20 cellular contexts compared by ENCODE assay signal in genomic region chr15:80866936-80867335, GRCh38.
"Had no signal": no experiment of that assay in that cellular context is flagged by ENCODE, and none has a peak within 500 bp of the region (broad histone marks: within the 10 kb centered on the region; RNA-seq: fewer than 3 reads in every experiment).

No MANE protein-coding gene starts in this region.

- H3K4me2 ChIP-seq: hepatocyte had no signal

- H3K4me3 ChIP-seq: esophagus squamous epithelium, hepatocyte, lung, transverse colon, vagina had no signal

- FAIRE-seq: endothelial cell of umbilical vein, islet of Langerhans had no signal

- H3K27ac ChIP-seq: brain microvascular endothelial cell, esophagus squamous epithelium, hepatocyte, transverse colon, vagina had no signal

- H3K27me3 ChIP-seq: brain microvascular endothelial cell, hepatocyte, transverse colon, vagina had no signal

- H2AFZ ChIP-seq: hepatocyte had no signal

- H3K9me3 ChIP-seq: esophagus squamous epithelium, transverse colon, vagina had no signal

- ATAC-seq: left colon had no signal

- DNase-seq: activated CD4-positive, alpha-beta T cell treated with anti-CD3 and anti-CD28 coated beads, Interleukin-2, amount 50 U/mL, for 4 hours; activated CD4-positive, CD25-positive, alpha-beta regulatory T cell treated with anti-CD3 and anti-CD28 coated beads, Interleukin-2, amount 50 U/mL, for 72 hours; activated naive CD4-positive, alpha-beta T cell; activated T-cell treated with anti-CD3 and anti-CD28 coated beads for 4 hours; anterior cingulate cortex; brain microvascular endothelial cell; cortex of kidney; effector CD4-positive, alpha-beta T cell; esophagus squamous epithelium; left colon; midbrain; stimulated activated CD4-positive, alpha-beta T cell treated with anti-CD3 and anti-CD28 coated beads, Interleukin-15, amount 100 ng/mL, for 24 hours; stimulated activated CD4-positive, alpha-beta T cell treated with anti-CD3 and anti-CD28 coated beads, Interleukin-4, amount 100 ng/mL, for 1 hour; stimulated activated naive CD4-positive, alpha-beta T cell; transverse colon had no signal

- H3K36me3 ChIP-seq: brain microvascular endothelial cell, esophagus squamous epithelium, transverse colon, vagina had no signal

- H3K79me2 ChIP-seq: hepatocyte had no signal
